19 cellular contexts compared by ENCODE assay signal in genomic region chr17:20043034-20043433, GRCh38.
"Had no signal": no experiment of that assay in that cellular context is flagged by ENCODE, and none has a peak within 500 bp of the region (broad histone marks: within the 10 kb centered on the region; RNA-seq: fewer than 3 reads in every experiment).

No MANE protein-coding gene starts in this region.

- H3K36me3 ChIP-seq: adrenal gland, suprapubic skin, transverse colon, vagina had no signal

- H3K27me3 ChIP-seq: adrenal gland, suprapubic skin, vagina had no signal

- H3K4me3 Mint-ChIP-seq: activated naive CD4-positive, alpha-beta T cell treated with anti-CD3 and anti-CD28 coated beads, Interleukin-2, amount 10 ng/mL, durations not matched to agents 7 days and 5 days; activated T-cell treated with anti-CD3 and anti-CD28 coated beads, Interleukin-2, amount 50 U/mL, for 4 hours; nephron progenitor cell; stimulated activated naive CD8-positive, alpha-beta T cell treated with anti-CD3 and anti-CD28 coated beads, Interleukin-15, amount 100 ng/mL, for 72 hours had no signal

- ATAC-seq: activated T-cell treated with anti-CD3 and anti-CD28 coated beads, Interleukin-2, amount 50 U/mL, for 4 hours; left lobe of liver; stimulated activated naive CD8-positive, alpha-beta T cell treated with anti-CD3 and anti-CD28 coated beads, Interleukin-15, amount 100 ng/mL, for 72 hours had no signal

- DNase-seq: activated CD8-positive, alpha-beta memory T cell treated with anti-CD3 and anti-CD28 coated beads, Interleukin-2, amount 50 U/mL, for 4 hours; activated effector memory CD4-positive, alpha-beta T cell treated with Interleukin-2 at 50 U/mL for 16 hours; activated naive CD4-positive, alpha-beta T cell treated with anti-CD3 and anti-CD28 coated beads, Interleukin-2, amount 10 ng/mL, durations not matched to agents 7 days and 5 days; activated T-cell treated with anti-CD3 and anti-CD28 coated beads, Interleukin-2, amount 50 U/mL, for 4 hours; adrenal gland; dermis blood vessel endothelial cell; glutamatergic neuron; hippocampal formation; islet precursor cell; nephron progenitor cell; nucleus accumbens; posterior cingulate gyrus; SW 1271; transverse colon had no signal

- H3K4me1 ChIP-seq: adrenal gland, suprapubic skin, transverse colon, vagina had no signal

- H3K36me3 Mint-ChIP-seq: activated naive CD4-positive, alpha-beta T cell treated with anti-CD3 and anti-CD28 coated beads, Interleukin-2, amount 10 ng/mL, durations not matched to agents 7 days and 5 days had no signal

- H3K9me3 Mint-ChIP-seq: activated naive CD4-positive, alpha-beta T cell treated with anti-CD3 and anti-CD28 coated beads, Interleukin-2, amount 10 ng/mL, durations not matched to agents 7 days and 5 days; activated T-cell treated with anti-CD3 and anti-CD28 coated beads, Interleukin-2, amount 50 U/mL, for 4 hours; stimulated activated naive CD8-positive, alpha-beta T cell treated with anti-CD3 and anti-CD28 coated beads, Interleukin-15, amount 100 ng/mL, for 72 hours had no signal

- H3K9me3 ChIP-seq: adrenal gland, suprapubic skin, transverse colon, vagina had no signal

- H3K27ac Mint-ChIP-seq: activated naive CD4-positive, alpha-beta T cell treated with anti-CD3 and anti-CD28 coated beads, Interleukin-2, amount 10 ng/mL, durations not matched to agents 7 days and 5 days; nephron progenitor cell; stimulated activated naive CD8-positive, alpha-beta T cell treated with anti-CD3 and anti-CD28 coated beads, Interleukin-15, amount 100 ng/mL, for 72 hours had no signal

- H3K4me3 ChIP-seq: adrenal gland, lung, suprapubic skin, transverse colon, vagina had no signal

- H3K27ac ChIP-seq: adrenal gland, suprapubic skin, transverse colon, vagina had no signal
